In genomic region chr10:119209736-119210355, GRCh38 we compare ENCODE assay signal across 9 cellular contexts. TPM values are rescaled to one million over a fixed set of nuclear protein-coding genes. Genes with fewer than 3 reads are reported as not detected.
DNase-seq lines count a peak whose midpoint lies in the region; ATAC-seq and FAIRE-seq lines count a peak whose summit lies in the region.
"Had no signal": no experiment of that assay in that cellular context is flagged by ENCODE, and none has a peak within 500 bp of the region (broad histone marks: within the 10 kb centered on the region; RNA-seq: fewer than 3 reads in every experiment).

No MANE protein-coding gene starts in this region.

- peaks cover 55% of the 10 kb centered on the region for H3K4me1 Mint-ChIP-seq in T-helper 2 cell treated with Interferon-gamma antibody and Interleukin-4, amounts not matched to agents 5 μg/mL and 100 μg/mL, for 36 hours (ENCODE audit: low read depth)
- H3K4me1 Mint-ChIP-seq in activated CD4-positive, alpha-beta memory T cell treated with anti-CD3 and anti-CD28 coated beads for 36 hours (ENCODE audit: low read depth), result peaks cover 58% of the 10 kb centered on the region

- H3K27ac ChIP-seq in subcutaneous abdominal adipose tissue (ENCODE audit: low read depth, low read length), result peak overlapping the region; percentile 84
- H3K27ac ChIP-seq in small intestine (ENCODE audit: low read depth in 1 of 2, low read length in 1 of 2), result peak overlapping the region in 1 of 2 donors; percentile 89

- WGBS in small intestine, 3 donors, result 37 to 48% (median 45%) methylated on average over 9 of the region's 9 CpGs

- no peak for ATAC-seq in GM21528 (IDR thresholded peaks at IDR 0.05; ENCODE audit: low FRiP score, unreplicated experiment)
- ATAC-seq: mucosa of descending colon had no signal

- intact Hi-C loops in activated CD4-positive, alpha-beta memory T cell treated with anti-CD3 and anti-CD28 coated beads for 36 hours (cut with micrococcal nuclease), result loop anchor here (1.0 to 5.0 kb wide), 8 partner anchors 25 to 662 kb away; partner anchors contain the start of genes BAG3, MCMBP and TIAL1

- no peak for FAIRE-seq in small intestine (lab: Jason Lieb, UNC)

- POLR2A ChIA-PET in activated CD4-positive, alpha-beta memory T cell treated with anti-CD3 and anti-CD28 coated beads for 36 hours (lab: Charles Lee), result interaction anchor here (0.6 to 1.8 kb wide), 5 partner anchors 11 to 96 kb away, joined by 3 to 10 read pairs (median 5); no protein-coding TSS in a partner anchor

- H3K27me3 Mint-ChIP-seq in T-helper 2 cell treated with Interferon-gamma antibody and Interleukin-4, amounts not matched to agents 5 μg/mL and 100 μg/mL, for 36 hours (ENCODE audit: low read depth), result no peaks in the 10 kb centered on the region
- no peaks in the 10 kb centered on the region for H3K27me3 Mint-ChIP-seq in activated CD4-positive, alpha-beta memory T cell treated with anti-CD3 and anti-CD28 coated beads for 36 hours

- H3K27me3 ChIP-seq in subcutaneous abdominal adipose tissue (ENCODE audit: control insufficient read depth in 5 of 5, insufficient read depth in 4 of 5, low read length in 5 of 5) (peaks cover 0 to 3% (median 0%) of the 10 kb centered on the region in 5 donors), small intestine (ENCODE audit: control insufficient read depth in 2 of 2, insufficient read depth in 2 of 2, low read length in 2 of 2) (no peaks in the 10 kb centered on the region)

- H3K9ac ChIP-seq in subcutaneous abdominal adipose tissue (ENCODE audit: low read length in 5 of 5), result peak overlapping the region in 3 of 5 donors; percentile 13 to 77 (median 42)

- no peaks in the 10 kb centered on the region for H3K9me3 ChIP-seq in subcutaneous abdominal adipose tissue (ENCODE audit: control insufficient read depth in 5 of 5, low read length in 5 of 5)
- no peaks in the 10 kb centered on the region for H3K9me3 ChIP-seq in small intestine (ENCODE audit: control insufficient read depth, low read depth)
- H3K9me3 ChIP-seq: mucosa of descending colon had no signal

- DNase-seq in T-helper 2 cell treated with Interferon-gamma antibody and Interleukin-4, amounts not matched to agents 5 μg/mL and 100 μg/mL, for 36 hours (ENCODE audit: low spot score), result no peak
- DNase-seq in T-helper 2 cell (no peak), iris pigment epithelial cell (ENCODE audit: low read depth) (peak; percentile 44), small intestine (no peak), NCI-H774 (lab: John Stamatoyannopoulos, UW) (no peak)
- DNase-seq in activated CD4-positive, alpha-beta memory T cell treated with anti-CD3 and anti-CD28 coated beads for 36 hours, result no peak

- peak overlapping the region; percentile 89 for H3K27ac Mint-ChIP-seq in T-helper 2 cell treated with Interferon-gamma antibody and Interleukin-4, amounts not matched to agents 5 μg/mL and 100 μg/mL, for 36 hours
- H3K27ac Mint-ChIP-seq in activated CD4-positive, alpha-beta memory T cell treated with anti-CD3 and anti-CD28 coated beads for 36 hours, result peak overlapping the region; percentile 91

- CTCF ChIA-PET in activated CD4-positive, alpha-beta memory T cell treated with anti-CD3 and anti-CD28 coated beads for 36 hours (lab: Charles Lee), result interaction anchor here (0.6 to 2.4 kb wide), 22 partner anchors 10 to 285 kb away, joined by 3 to 17 read pairs (median 4); partner anchors contain the start of gene PRDX3

- peaks cover 4 to 58% (median 53%) of the 10 kb centered on the region in 5 donors for H3K4me1 ChIP-seq in subcutaneous abdominal adipose tissue (ENCODE audit: control insufficient read depth in 5 of 5, insufficient read depth in 5 of 5, low read length in 5 of 5)
- H3K4me1 ChIP-seq in small intestine (ENCODE audit: control insufficient read depth in 2 of 2, insufficient read depth in 1 of 2, low read depth in 1 of 2, low read length in 1 of 2), result peaks cover 2 to 12% of the 10 kb centered on the region in 2 donors

- peaks cover 0 to 3% (median 0%) of the 10 kb centered on the region in 5 donors for H3K36me3 ChIP-seq in subcutaneous abdominal adipose tissue (ENCODE audit: control insufficient read depth in 5 of 5, insufficient read depth in 5 of 5, low read length in 5 of 5)
- H3K36me3 ChIP-seq in small intestine (ENCODE audit: control insufficient read depth in 2 of 2, insufficient read depth in 2 of 2, low read length in 2 of 2), result no peaks in the 10 kb centered on the region

- H3K9me3 Mint-ChIP-seq in T-helper 2 cell treated with Interferon-gamma antibody and Interleukin-4, amounts not matched to agents 5 μg/mL and 100 μg/mL, for 36 hours, result no peaks in the 10 kb centered on the region
- H3K9me3 Mint-ChIP-seq in activated CD4-positive, alpha-beta memory T cell treated with anti-CD3 and anti-CD28 coated beads for 36 hours, result no peaks in the 10 kb centered on the region

- H3K4me3 ChIP-seq in subcutaneous abdominal adipose tissue (ENCODE audit: low read depth in 1 of 5, low read length in 5 of 5), result peak overlapping the region in 4 of 5 donors; percentile 86 to 96 (median 90)
- peak overlapping the region in 1 of 2 donors; percentile 87 for H3K4me3 ChIP-seq in small intestine (ENCODE audit: low read depth in 1 of 2, low read length in 2 of 2)
- H3K4me3 ChIP-seq: mucosa of descending colon had no signal

- peaks cover 20% of the 10 kb centered on the region for H3K36me3 Mint-ChIP-seq in T-helper 2 cell treated with Interferon-gamma antibody and Interleukin-4, amounts not matched to agents 5 μg/mL and 100 μg/mL, for 36 hours (ENCODE audit: low read depth)
- peaks cover 2% of the 10 kb centered on the region for H3K36me3 Mint-ChIP-seq in activated CD4-positive, alpha-beta memory T cell treated with anti-CD3 and anti-CD28 coated beads for 36 hours

- peak overlapping the region; percentile 93 for H3K4me3 Mint-ChIP-seq in T-helper 2 cell treated with Interferon-gamma antibody and Interleukin-4, amounts not matched to agents 5 μg/mL and 100 μg/mL, for 36 hours
- H3K4me3 Mint-ChIP-seq in activated CD4-positive, alpha-beta memory T cell treated with anti-CD3 and anti-CD28 coated beads for 36 hours, result peak overlapping the region; percentile 100

RNA-seq across cellular contexts. Expression of gene GRK5, which starts 2.5 kb away (rescaled TPM):
- total RNA-seq in activated CD4-positive, alpha-beta memory T cell treated with anti-CD3 and anti-CD28 coated beads for 36 hours, result 10 to 100 TPM; 22.7 to 23.0 TPM
- 10 to 100 TPM; 24.4 to 50.5 (median 27.7) TPM for polyA plus RNA-seq in small intestine

RNA-seq across cellular contexts. Expression of gene PRDX3, which starts 31.2 kb away (rescaled TPM):
- total RNA-seq in activated CD4-positive, alpha-beta memory T cell treated with anti-CD3 and anti-CD28 coated beads for 36 hours, result 100 to 1,000 TPM; 173 to 182 TPM
- 100 to 1,000 TPM; 134 to 222 (median 201) TPM for polyA plus RNA-seq in small intestine

RNA-seq across cellular contexts. Expression of gene SFXN4, which starts 44.3 kb away (rescaled TPM):
- total RNA-seq in activated CD4-positive, alpha-beta memory T cell treated with anti-CD3 and anti-CD28 coated beads for 36 hours, result 10 to 100 TPM; 38.3 to 38.7 TPM
- polyA plus RNA-seq in small intestine, result 10 to 100 TPM; 54.3 to 63.7 (median 54.6) TPM
